Comparison of ENCODE assay signal across 34 cellular contexts in genomic region chr5:173196133-173196952, GRCh38. TPM values are rescaled to one million over a fixed set of nuclear protein-coding genes. Genes with fewer than 3 reads are reported as not detected.
"Had no signal": no experiment of that assay in that cellular context is flagged by ENCODE, and none has a peak within 500 bp of the region (broad histone marks: within the 10 kb centered on the region; RNA-seq: fewer than 3 reads in every experiment).

No MANE protein-coding gene starts in this region.

- H3K4me1 ChIP-seq: adrenal gland, ascending aorta, gastroesophageal sphincter, stomach, thyroid gland, upper lobe of left lung, vagina had no signal

- H3K4me3 ChIP-seq: adrenal gland, ascending aorta, gastroesophageal sphincter, lung, skin epidermis, stomach, thyroid gland, upper lobe of left lung, vagina had no signal

- FAIRE-seq: endothelial cell of umbilical vein, kidney had no signal

- H3K9me3 ChIP-seq: ascending aorta, thyroid gland, vagina had no signal

- H3K27ac ChIP-seq: adrenal gland, ascending aorta, gastroesophageal sphincter, skin epidermis, stomach, thyroid gland, upper lobe of left lung, vagina had no signal

- DNase-seq: activated CD4-positive, alpha-beta memory T cell treated with anti-CD3 and anti-CD28 coated beads for 36 hours; activated CD4-positive, alpha-beta T cell treated with anti-CD3 and anti-CD28 coated beads, Interleukin-2, amount 10 ng/mL, durations not matched to agents 24 days and 14 days; activated CD4-positive, CD25-positive, alpha-beta regulatory T cell treated with anti-CD3 and anti-CD28 coated beads, Interleukin-2, amount 50 U/mL, for 72 hours; activated CD8-positive, alpha-beta memory T cell treated with anti-CD3 and anti-CD28 coated beads, Interleukin-2, amount 50 U/mL, for 4 hours; activated effector memory CD4-positive, alpha-beta T cell treated with anti-CD3 and anti-CD28 coated beads, Interleukin-2, amount 50 U/mL, for 16 hours; activated naive CD4-positive, alpha-beta T cell treated with anti-CD3 and anti-CD28 coated beads for 36 hours; activated naive CD8-positive, alpha-beta T cell treated with anti-CD3 and anti-CD28 coated beads for 36 hours; activated T-cell treated with anti-CD3 and anti-CD28 coated beads, Interleukin-2, amount 50 U/mL, for 1 hour; adrenal gland; central memory CD4-positive, alpha-beta T cell; hypothalamus; immature natural killer cell; kidney; mesendoderm; stimulated activated CD4-positive, alpha-beta T cell treated with anti-CD3 and anti-CD28 coated beads, Interleukin-12 subunit alpha, Interleukin-12 subunit beta, amount 100 ng/mL, for 4 hours; stimulated activated CD4-positive, alpha-beta T cell treated with anti-CD3 and anti-CD28 coated beads, Interleukin-4, amount 100 ng/mL, for 1 hour; stomach; T-helper 9 cell; thyroid gland; upper lobe of left lung had no signal

- H3K27me3 ChIP-seq: adrenal gland, ascending aorta, thyroid gland, upper lobe of left lung, vagina had no signal

- ATAC-seq: gastroesophageal sphincter, sciatic nerve had no signal

- H3K36me3 ChIP-seq: adrenal gland, ascending aorta, gastroesophageal sphincter, stomach, thyroid gland, upper lobe of left lung, vagina had no signal

RNA-seq across cellular contexts. Expression of gene NKX2-5, which starts 38.7 kb away (rescaled TPM):
- total RNA-seq: activated CD4-positive, alpha-beta memory T cell treated with anti-CD3 and anti-CD28 coated beads for 36 hours; activated CD4-positive, alpha-beta T cell treated with anti-CD3 and anti-CD28 coated beads, Interleukin-2, amount 10 ng/mL, durations not matched to agents 24 days and 14 days; activated CD8-positive, alpha-beta memory T cell treated with anti-CD3 and anti-CD28 coated beads for 36 hours; activated naive CD4-positive, alpha-beta T cell treated with anti-CD3 and anti-CD28 coated beads for 36 hours; activated T-helper 1 cell treated with anti-CD3 and anti-CD28 coated beads, Interleukin-12 subunit alpha, Interleukin-12 subunit beta, Interleukin-2, Interleukin-4 antibody, amounts not matched to agents 30 ng/mL and 10 ng/mL and 1 ng/mL, durations not matched to agents 14 hours and 24 hours and 36 hours; adrenal gland; ascending aorta; endothelial cell of umbilical vein; fibroblast of lung; gastroesophageal sphincter; kidney; lung; mononuclear cell; natural killer cell treated with Interleukin-12 subunit alpha and Interleukin-12 subunit beta and Interleukin-15 and Interleukin-18, amount 100 ng/mL, for 72 hours; osteoblast; sciatic nerve; stomach; T-helper 1 cell treated with Interleukin-12 subunit alpha and Interleukin-12 subunit beta and Interleukin-4 antibody, amounts not matched to agents 30 ng/mL and 1 ng/mL, for 36 hours; thyroid gland; upper lobe of left lung; vagina had no signal
- polyA plus RNA-seq: endothelial cell of umbilical vein, fibroblast of lung, immature natural killer cell, lung had no signal
